14 cellular contexts compared by ENCODE assay signal in genomic region chr19:18014197-18014596, GRCh38. TPM values are rescaled to one million over a fixed set of nuclear protein-coding genes. Genes with fewer than 3 reads are reported as not detected.
DNase-seq lines count a peak whose midpoint lies in the region; ATAC-seq lines count a peak whose summit lies in the region.
"Had no signal": no experiment of that assay in that cellular context is flagged by ENCODE, and none has a peak within 500 bp of the region (broad histone marks: within the 10 kb centered on the region; RNA-seq: fewer than 3 reads in every experiment).

No MANE protein-coding gene starts in this region.

- H3K27me3 ChIP-seq in right cardiac atrium (ENCODE audit: control insufficient read depth, insufficient read depth) = no peaks in the 10 kb centered on the region

- peaks cover 38% of the 10 kb centered on the region for H3K36me3 Mint-ChIP-seq in activated CD4-positive, alpha-beta T cell treated with anti-CD3 and anti-CD28 coated beads for 36 hours (ENCODE audit: low read depth)
- H3K36me3 Mint-ChIP-seq in activated T-cell treated with anti-CD3 and anti-CD28 coated beads, Interleukin-2, amount 50 U/mL, for 72 hours (ENCODE audit: insufficient read depth in 2 of 2) = peaks cover 12 to 31% of the 10 kb centered on the region in 2 donors
- peaks cover 37% of the 10 kb centered on the region for H3K36me3 Mint-ChIP-seq in stimulated activated naive CD8-positive, alpha-beta T cell treated with anti-CD3 and anti-CD28 coated beads, Interleukin-15, Interleukin-2, amounts not matched to agents 100 ng/mL and 50 ng/mL, for 24 hours (ENCODE audit: low read depth)

- POLR2A ChIA-PET in activated CD4-positive, alpha-beta T cell treated with anti-CD3 and anti-CD28 coated beads for 36 hours (lab: Charles Lee) = no interaction called here

- H3K27me3 Mint-ChIP-seq in activated CD4-positive, alpha-beta T cell treated with anti-CD3 and anti-CD28 coated beads for 36 hours = no peaks in the 10 kb centered on the region
- no peaks in the 10 kb centered on the region for H3K27me3 Mint-ChIP-seq in activated T-cell treated with anti-CD3 and anti-CD28 coated beads, Interleukin-2, amount 50 U/mL, for 72 hours (ENCODE audit: low read depth)
- no peaks in the 10 kb centered on the region for H3K27me3 Mint-ChIP-seq in stimulated activated naive CD8-positive, alpha-beta T cell treated with anti-CD3 and anti-CD28 coated beads, Interleukin-15, Interleukin-2, amounts not matched to agents 100 ng/mL and 50 ng/mL, for 24 hours

- WGBS in right cardiac atrium = 82% methylated on average over 6 of the region's 6 CpGs

- CTCF ChIA-PET in activated CD4-positive, alpha-beta T cell treated with anti-CD3 and anti-CD28 coated beads for 36 hours (lab: Charles Lee) = interaction anchor here (0.7 to 1.2 kb wide), 2 partner anchors 10 to 426 kb away, joined by 3 read pairs; no protein-coding TSS in a partner anchor

- peak overlapping the region; percentile 23 for H3K4me3 Mint-ChIP-seq in activated CD4-positive, alpha-beta T cell treated with anti-CD3 and anti-CD28 coated beads for 36 hours
- peak overlapping the region; percentile 31 to 74 for H3K4me3 Mint-ChIP-seq in activated T-cell treated with anti-CD3 and anti-CD28 coated beads, Interleukin-2, amount 50 U/mL, for 72 hours
- no peak overlapping the region for H3K4me3 Mint-ChIP-seq in stimulated activated naive CD8-positive, alpha-beta T cell treated with anti-CD3 and anti-CD28 coated beads, Interleukin-15, Interleukin-2, amounts not matched to agents 100 ng/mL and 50 ng/mL, for 24 hours

- peak overlapping the region; percentile 74 for H3K27ac Mint-ChIP-seq in activated CD4-positive, alpha-beta T cell treated with anti-CD3 and anti-CD28 coated beads for 36 hours
- peak overlapping the region; percentile 83 for H3K27ac Mint-ChIP-seq in activated T-cell treated with anti-CD3 and anti-CD28 coated beads, Interleukin-2, amount 50 U/mL, for 72 hours
- peak overlapping the region; percentile 62 for H3K27ac Mint-ChIP-seq in stimulated activated naive CD8-positive, alpha-beta T cell treated with anti-CD3 and anti-CD28 coated beads, Interleukin-15, Interleukin-2, amounts not matched to agents 100 ng/mL and 50 ng/mL, for 24 hours

- H3K4me3 ChIP-seq in right cardiac atrium (ENCODE audit: low read length) = no peak overlapping the region
- H3K4me3 ChIP-seq: smooth muscle cell had no signal

- ATAC-seq in activated CD4-positive, alpha-beta T cell treated with anti-CD3 and anti-CD28 coated beads for 36 hours = peak; percentile 71
- peak; percentile 80 for ATAC-seq in activated T-cell treated with anti-CD3 and anti-CD28 coated beads, Interleukin-2, amount 50 U/mL, for 72 hours (replicated peaks in 1 of 2)
- ATAC-seq in right cardiac atrium (no peak), GM21786 (IDR thresholded peaks at IDR 0.05; ENCODE audit: unreplicated experiment) (no peak)

- no peak overlapping the region for H3K27ac ChIP-seq in right cardiac atrium (ENCODE audit: low read length)

- peaks cover 52% of the 10 kb centered on the region for H3K4me1 Mint-ChIP-seq in activated CD4-positive, alpha-beta T cell treated with anti-CD3 and anti-CD28 coated beads for 36 hours
- H3K4me1 Mint-ChIP-seq in activated T-cell treated with anti-CD3 and anti-CD28 coated beads, Interleukin-2, amount 50 U/mL, for 72 hours (ENCODE audit: low read depth) = peaks cover 64% of the 10 kb centered on the region
- peaks cover 63% of the 10 kb centered on the region for H3K4me1 Mint-ChIP-seq in stimulated activated naive CD8-positive, alpha-beta T cell treated with anti-CD3 and anti-CD28 coated beads, Interleukin-15, Interleukin-2, amounts not matched to agents 100 ng/mL and 50 ng/mL, for 24 hours (ENCODE audit: low read depth)

- no peaks in the 10 kb centered on the region for H3K9me3 ChIP-seq in right cardiac atrium (ENCODE audit: control insufficient read depth, low read length)

- H3K9me3 Mint-ChIP-seq in activated CD4-positive, alpha-beta T cell treated with anti-CD3 and anti-CD28 coated beads for 36 hours (ENCODE audit: low read depth) = no peaks in the 10 kb centered on the region
- no peaks in the 10 kb centered on the region for H3K9me3 Mint-ChIP-seq in activated T-cell treated with anti-CD3 and anti-CD28 coated beads, Interleukin-2, amount 50 U/mL, for 72 hours
- H3K9me3 Mint-ChIP-seq in stimulated activated naive CD8-positive, alpha-beta T cell treated with anti-CD3 and anti-CD28 coated beads, Interleukin-15, Interleukin-2, amounts not matched to agents 100 ng/mL and 50 ng/mL, for 24 hours = no peaks in the 10 kb centered on the region

- peaks cover 10% of the 10 kb centered on the region for H3K4me1 ChIP-seq in right cardiac atrium (ENCODE audit: control insufficient read depth, insufficient read depth, low read length)

- peak; percentile 60 for DNase-seq in activated CD4-positive, alpha-beta T cell treated with anti-CD3 and anti-CD28 coated beads for 36 hours
- DNase-seq in activated CD4-positive, alpha-beta T cell treated with anti-CD3 and anti-CD28 coated beads for 48 hours = no peak
- DNase-seq in activated T-cell treated with anti-CD3 and anti-CD28 coated beads, Interleukin-2, amount 50 U/mL, for 72 hours = peak; percentile 55 to 58
- peak in 2 of 3 donors; percentile 51 to 54 for DNase-seq in right cardiac atrium
- DNase-seq in AML-193 (lab: John Stamatoyannopoulos, UW) = no peak
- no peak for DNase-seq in NCI-H2029 treated with DMSO at 0.1 percent for 48 hours (lab: John Stamatoyannopoulos, UW)
- DNase-seq: EL, KBM-7, NCI-H2227 treated with DMSO at 0.1 percent for 48 hours had no signal

- intact Hi-C loops in activated CD4-positive, alpha-beta T cell treated with anti-CD3 and anti-CD28 coated beads for 36 hours (cut with DNase I, micrococcal nuclease) = no loop called here
- intact Hi-C loops in right cardiac atrium (cut with DNase I) = no loop called here

RNA-seq across cellular contexts. Expression of gene ARRDC2, which starts 6.2 kb away (rescaled TPM):
- 10 to 100 TPM; 13.5 to 21.7 TPM for total RNA-seq in activated CD4-positive, alpha-beta T cell treated with anti-CD3 and anti-CD28 coated beads for 36 hours
- total RNA-seq in activated T-cell treated with anti-CD3 and anti-CD28 coated beads, Interleukin-2, amount 50 U/mL, for 72 hours = 10 to 100 TPM; 41.4 to 47.9 TPM
- 10 to 100 TPM; 14.2 to 20.5 (median 18.0) TPM for total RNA-seq in right cardiac atrium
- polyA plus RNA-seq in right cardiac atrium = 24.7 TPM

RNA-seq across cellular contexts. Expression of gene KCNN1, which starts 47.3 kb away (rescaled TPM):
- total RNA-seq in activated CD4-positive, alpha-beta T cell treated with anti-CD3 and anti-CD28 coated beads for 36 hours = under 1 TPM in 1 of 2 experiments, not detected in 1; 0.05 TPM
- total RNA-seq in activated T-cell treated with anti-CD3 and anti-CD28 coated beads, Interleukin-2, amount 50 U/mL, for 72 hours = 1 to 10 TPM in 1 of 2 donors, under 1 TPM in 1; 0.69 to 1.2 TPM
- total RNA-seq in right cardiac atrium = 1 to 10 TPM in 3 of 4 donors, under 1 TPM in 1; 0.84 to 1.9 (median 1.4) TPM
- polyA plus RNA-seq in right cardiac atrium = 3.0 TPM
- total RNA-seq: A172, RPMI7951 had no signal

Comparison
In these comparisons a context has a peak if more than half of its experiments do, and no peak if none do; other contexts are left out.
1. DNase-seq: peak in activated CD4-positive, alpha-beta T cell treated with anti-CD3 and anti-CD28 coated beads for 36 hours (single experiment), activated T-cell treated with anti-CD3 and anti-CD28 coated beads, Interleukin-2, amount 50 U/mL, for 72 hours (2 of 2) and right cardiac atrium (2 of 3); none in activated CD4-positive, alpha-beta T cell treated with anti-CD3 and anti-CD28 coated beads for 48 hours (single experiment), AML-193 (0 of 2) and NCI-H2029 treated with DMSO at 0.1 percent for 48 hours (single experiment).
2. ATAC-seq: peak in activated CD4-positive, alpha-beta T cell treated with anti-CD3 and anti-CD28 coated beads for 36 hours (single experiment) and activated T-cell treated with anti-CD3 and anti-CD28 coated beads, Interleukin-2, amount 50 U/mL, for 72 hours (2 of 2); none in right cardiac atrium (0 of 2) and GM21786 (single experiment).
3. Peak in every context shown above with its lines, with median percentiles within 50 percentile points of each other: H3K27ac Mint-ChIP-seq.